8 cellular contexts compared by ENCODE assay signal in genomic region chr13:77328819-77329132, GRCh38. TPM values are rescaled to one million over a fixed set of nuclear protein-coding genes. Genes with fewer than 3 reads are reported as not detected.
A peak's percentile ranks its signal among the peaks of the same experiment; 100 is the strongest.
DNase-seq lines count a peak whose midpoint lies in the region; ATAC-seq and TF ChIP-seq lines count a peak whose summit lies in the region.

No MANE protein-coding gene starts in this region.

- peaks cover 31% of the 10 kb centered on the region for H3K4me1 ChIP-seq in MM.1S (ENCODE audit: low read length)
- peaks cover 29 to 35% of the 10 kb centered on the region in 2 donors for H3K4me1 ChIP-seq in gastrocnemius medialis

- in situ Hi-C loops in gastrocnemius medialis (cut with MboI; ENCODE audit: low sequenced_read_pairs in 4 of 4), result no loop called here

- no peaks in the 10 kb centered on the region for H3K9me3 ChIP-seq in MM.1S (replicated peaks; ENCODE audit: insufficient read depth, low read length)
- H3K9me3 ChIP-seq in gastrocnemius medialis, result no peaks in the 10 kb centered on the region

- no peaks in the 10 kb centered on the region for H3K9me2 ChIP-seq in MM.1S (replicated peaks; ENCODE audit: insufficient read depth, low read length)

- TF ChIP-seq POLR2A in gastrocnemius medialis (IDR thresholded peaks at IDR 0.05), result no peak

- H3K36me3 ChIP-seq in MM.1S (replicated peaks; ENCODE audit: insufficient read depth, low read length) (no peaks in the 10 kb centered on the region), gastrocnemius medialis (no peaks in the 10 kb centered on the region)

- peak overlapping the region; percentile 65 for H2AFZ ChIP-seq in MM.1S (ENCODE audit: low read length)

- peak overlapping the region; percentile 71; the same call in 1 of the 2 replicates for H3K4me3 ChIP-seq in GM08714 (ENCODE audit: low read length)
- H3K4me3 ChIP-seq in MM.1S (ENCODE audit: low read length), result peak overlapping the region; percentile 86
- peak overlapping the region; percentile 87 for H3K4me3 ChIP-seq in epithelial cell of esophagus (ENCODE audit: low read length)
- H3K4me3 ChIP-seq in gastrocnemius medialis, result peak overlapping the region; percentile 88 to 100 (median 91)

- ATAC-seq in GM21786 (IDR thresholded peaks at IDR 0.05; ENCODE audit: unreplicated experiment), result peak; percentile 12
- ATAC-seq in gastrocnemius medialis, result no peak

- peak overlapping the region; percentile 99 for H3K27ac ChIP-seq in MM.1S (ENCODE audit: low read length)
- peak overlapping the region; percentile 86 to 95 (median 93) for H3K27ac ChIP-seq in gastrocnemius medialis

- no peak for DNase-seq in MM.1S
- DNase-seq in epithelial cell of esophagus (ENCODE audit: low read depth), result no peak
- DNase-seq in gastrocnemius medialis, result no peak
- DNase-seq in RPMI8226, result no peak
- DNase-seq in cerebellar nuclear complex (lab: John Stamatoyannopoulos, UW), result no peak
- DNase-seq in SKM-1 treated with dmso at 0.1 percent for 144 hours (lab: John Stamatoyannopoulos, UW; ENCODE audit: unreplicated experiment), result no peak

- intact Hi-C loops in gastrocnemius medialis (cut with DNase I; ENCODE audit: low total_unique reads), result loop anchor here (1.0 to 5.0 kb wide), 3 partner anchors 150 to 368 kb away; partner anchors contain the start of genes CLN5 and SLAIN1

- TF ChIP-seq CTCF in MM.1S (IDR thresholded peaks at IDR 0.05; ENCODE audit: low read length), result no peak
- no peak for TF ChIP-seq CTCF in epithelial cell of esophagus (IDR thresholded peaks at IDR 0.05; ENCODE audit: insufficient read depth, low read depth, low read length, missing control alignments)
- TF ChIP-seq CTCF in gastrocnemius medialis (IDR thresholded peaks at IDR 0.05 in 4 of 5, conservative IDR thresholded peaks at IDR 0.05 in 1 of 5), result no peak

- H3F3A ChIP-seq in MM.1S (ENCODE audit: insufficient read depth, low read length), result peaks cover 47% of the 10 kb centered on the region

- H4K20me1 ChIP-seq in MM.1S (ENCODE audit: insufficient read depth, low read length), result 0 out of 2 replicates have a peak, but pooled peaks cover 4% of the 10 kb centered on the region

- H3K79me2 ChIP-seq in MM.1S (ENCODE audit: low read length), result peaks cover 32% of the 10 kb centered on the region

- H3K4me2 ChIP-seq in MM.1S (ENCODE audit: low read depth, low read length), result peak overlapping the region; percentile 96

- peak overlapping the region; percentile 87 for H3K9ac ChIP-seq in MM.1S (ENCODE audit: low read length)

- H3K27me3 ChIP-seq in MM.1S (replicated peaks; ENCODE audit: insufficient read depth, low read length) (no peaks in the 10 kb centered on the region), gastrocnemius medialis (no peaks in the 10 kb centered on the region)

RNA-seq across cellular contexts. Expression of gene MYCBP2, which starts 1.9 kb away (rescaled TPM):
- 10 to 100 TPM; 42.1 to 56.9 (median 45.1) TPM for total RNA-seq in gastrocnemius medialis
